ENCODE assay signal across 19 cellular contexts in the genomic region with DNA sequence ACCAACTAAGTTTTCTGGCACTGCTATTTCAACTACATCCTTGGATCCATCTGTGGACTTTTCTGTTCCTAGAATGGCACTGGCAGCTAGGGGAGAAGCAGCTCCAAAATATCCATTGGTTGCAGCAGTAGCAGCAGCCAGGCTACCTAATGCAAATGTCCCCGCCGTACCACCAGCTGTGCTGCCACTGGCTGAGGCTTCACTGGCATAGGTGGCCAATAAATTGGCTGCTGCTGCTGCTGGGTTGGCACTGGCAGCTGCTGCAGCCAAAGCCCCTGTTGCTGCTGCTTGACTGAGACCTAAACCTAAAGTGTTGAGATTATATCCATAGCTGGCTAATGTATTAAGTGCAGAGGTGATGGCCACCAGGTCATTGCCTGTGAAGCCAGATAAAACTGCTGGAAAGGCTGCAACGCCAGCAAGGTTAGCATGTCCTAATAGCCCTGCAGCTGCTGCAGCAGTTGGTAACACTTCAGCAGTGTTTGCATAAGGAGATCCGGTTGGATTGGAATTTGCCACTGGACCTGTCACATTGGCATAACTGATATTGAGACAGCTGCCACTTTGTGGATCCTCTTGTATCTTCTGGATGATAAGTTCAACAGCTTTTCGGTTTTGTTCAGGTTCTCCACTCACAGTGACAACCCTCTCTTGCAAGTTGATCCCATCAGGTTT.
DNase-seq lines count a peak whose midpoint lies in the region.
"Had no signal": no experiment of that assay in that cellular context is flagged by ENCODE, and none has a peak within 500 bp of the region (broad histone marks: within the 10 kb centered on the region; RNA-seq: fewer than 3 reads in every experiment).

No MANE protein-coding gene starts in this region.

- no peaks in the 10 kb centered on the region for H3K4me1 ChIP-seq in trophoblast cell (ENCODE audit: control insufficient read depth in 1 of 2, insufficient read depth in 2 of 2, low read length in 2 of 2)
- no peaks in the 10 kb centered on the region for H3K4me1 ChIP-seq in Karpas-422 (ENCODE audit: low read length)
- H3K4me1 ChIP-seq: BLaER1, parathyroid adenoma, tibial artery had no signal

- H3K27me3 ChIP-seq in trophoblast cell (ENCODE audit: insufficient read depth, low read length) (no peaks in the 10 kb centered on the region), Karpas-422 (ENCODE audit: low read length) (no peaks in the 10 kb centered on the region)
- H3K27me3 ChIP-seq: BLaER1, tibial artery had no signal

- WGBS in trophoblast cell (ENCODE audit: extremely low coverage, insufficient coverage, insufficient read length): no CpG with 5 or more reads among the region's 5 CpGs

- no peaks in the 10 kb centered on the region for H3K79me1 ChIP-seq in trophoblast cell (ENCODE audit: low read length)

- no peak overlapping the region for H2AK5ac ChIP-seq in trophoblast cell (ENCODE audit: low read length)

- H3K4ac ChIP-seq in trophoblast cell (ENCODE audit: low read depth, low read length): no peak overlapping the region

- no peak overlapping the region for H4K8ac ChIP-seq in trophoblast cell (ENCODE audit: low read depth, low read length)

- no peak overlapping the region for H2BK5ac ChIP-seq in trophoblast cell (ENCODE audit: low read depth, low read length, poor library complexity)

- H3K23ac ChIP-seq in trophoblast cell (ENCODE audit: low read length): peak overlapping the region; percentile 31

- no peak overlapping the region for H2BK12ac ChIP-seq in trophoblast cell (ENCODE audit: low read length)

- in situ Hi-C loops in G401 (cut with HindIII; ENCODE audit: low sequenced_read_pairs): no loop called here

- H4K20me1 ChIP-seq in Karpas-422 (ENCODE audit: insufficient read depth, low read depth, low read length): no peaks in the 10 kb centered on the region
- H4K20me1 ChIP-seq: BLaER1 had no signal

- H3K4me3 ChIP-seq in trophoblast cell (ENCODE audit: low read depth, low read length) (no peak overlapping the region), Karpas-422 (ENCODE audit: low read length) (no peak overlapping the region)
- H3K4me3 ChIP-seq: BLaER1, tibial artery had no signal

- H3K9ac ChIP-seq in trophoblast cell (ENCODE audit: low read length) (no peak overlapping the region), Karpas-422 (ENCODE audit: low read length) (no peak overlapping the region)
- H3K9ac ChIP-seq: BLaER1, parathyroid adenoma had no signal

- DNase-seq in DMS 273 (lab: John Stamatoyannopoulos, UW; ENCODE audit: unreplicated experiment) (peak; percentile 70), DMS 273 treated with DMSO at 0.1 percent for 48 hours (lab: John Stamatoyannopoulos, UW) (no peak), NCI-H187 (lab: John Stamatoyannopoulos, UW) (peak; percentile 61 to 70), NCI-H526 treated with DMSO at 0.1 percent for 48 hours (lab: John Stamatoyannopoulos, UW) (peak; percentile 53), trophoblast cell (no peak), NCI-H82 treated with DMSO at 0.1 percent for 48 hours (lab: John Stamatoyannopoulos, UW; ENCODE audit: unreplicated experiment) (no peak), G401 (ENCODE audit: low spot score) (no peak), Karpas-422 (no peak)
- DNase-seq: 8988T; activated naive CD4-positive, alpha-beta T cell; activated T-cell treated with anti-CD3 and anti-CD28 coated beads for 4 hours; effector CD8-positive, alpha-beta T cell; glutamatergic neuron; HCEC 1CT; RPMI8226; SW 1271; tibial artery had no signal

- no peak overlapping the region for H4K12ac ChIP-seq in trophoblast cell (ENCODE audit: low read depth, low read length)

- H3K79me2 ChIP-seq in trophoblast cell (ENCODE audit: control insufficient read depth, insufficient read depth, low read length, poor library complexity) (no peaks in the 10 kb centered on the region), Karpas-422 (ENCODE audit: low read length) (no peaks in the 10 kb centered on the region)
- H3K79me2 ChIP-seq: parathyroid adenoma had no signal

- H3K4me2 ChIP-seq in trophoblast cell (ENCODE audit: low read length): no peak overlapping the region
- H3K4me2 ChIP-seq in Karpas-422 (ENCODE audit: low read depth, low read length, poor library complexity, severe bottlenecking): no peak overlapping the region
- H3K4me2 ChIP-seq: BLaER1 had no signal

- H3K18ac ChIP-seq in trophoblast cell (ENCODE audit: low read length): no peak overlapping the region

- no peak overlapping the region for H3K14ac ChIP-seq in trophoblast cell (ENCODE audit: low read length)

- no peaks in the 10 kb centered on the region for H3K9me3 ChIP-seq in trophoblast cell (ENCODE audit: insufficient read depth, low read depth, low read length)
- peaks cover 73% of the 10 kb centered on the region for H3K9me3 ChIP-seq in Karpas-422 (ENCODE audit: low read length)
- H3K9me3 ChIP-seq: BLaER1, tibial artery had no signal

- H3K27ac ChIP-seq in trophoblast cell (ENCODE audit: low read depth, low read length) (no peak overlapping the region), Karpas-422 (ENCODE audit: low read length) (no peak overlapping the region)
- H3K27ac ChIP-seq: BLaER1, parathyroid adenoma, tibial artery had no signal

- H4K91ac ChIP-seq in trophoblast cell (ENCODE audit: low read depth, low read length): no peak overlapping the region

- H2BK120ac ChIP-seq in trophoblast cell (ENCODE audit: insufficient read depth, low read length, poor library complexity): no peak overlapping the region

- H3K9me2 ChIP-seq in Karpas-422 (replicated peaks; ENCODE audit: insufficient read depth, low read length): no peaks in the 10 kb centered on the region

- H2AFZ ChIP-seq in trophoblast cell (ENCODE audit: insufficient read depth, low read length, poor library complexity) (no peak overlapping the region), Karpas-422 (ENCODE audit: low read length) (no peak overlapping the region)
- H2AFZ ChIP-seq: parathyroid adenoma had no signal

- H3K36me3 ChIP-seq in trophoblast cell (ENCODE audit: control insufficient read depth in 1 of 2, insufficient read depth in 2 of 2, low read length in 2 of 2): no peaks in the 10 kb centered on the region
- H3K36me3 ChIP-seq in Karpas-422 (ENCODE audit: insufficient read depth, low read length): no peaks in the 10 kb centered on the region
- H3K36me3 ChIP-seq: BLaER1, tibial artery had no signal

Comparison
In these comparisons a context has a peak if more than half of its experiments do, and no peak if none do; other contexts are left out.
1. DNase-seq: peak in DMS 273 (single experiment), NCI-H187 (2 of 2) and NCI-H526 treated with DMSO at 0.1 percent for 48 hours (single experiment); none in DMS 273 treated with DMSO at 0.1 percent for 48 hours (single experiment), trophoblast cell (0 of 2), NCI-H82 treated with DMSO at 0.1 percent for 48 hours (single experiment), G401 (single experiment) and Karpas-422 (single experiment).